In genomic region chr7:111082351-111082750, GRCh38 we compare ENCODE assay signal across 1 cellular context.
TF ChIP-seq lines count a peak whose summit lies in the region.

No MANE protein-coding gene starts in this region.

TF ChIP-seq in IMR-90, 13 proteins besides CTCF, POLR2A, EP300 and RAD21:
- TF ChIP-seq SMC3 (IDR thresholded peaks at IDR 0.05; ENCODE audit: low read depth, low read length), result no peak
- no peak for TF ChIP-seq MAZ (IDR thresholded peaks at IDR 0.05; ENCODE audit: borderline replicate concordance, low read depth, low read length)
- no peak for TF ChIP-seq USF2 (IDR thresholded peaks at IDR 0.05; ENCODE audit: low read depth, low read length)
- no peak for TF ChIP-seq CHD1 (IDR thresholded peaks at IDR 0.05; ENCODE audit: low read depth, low read length)
- TF ChIP-seq ELK1 (IDR thresholded peaks at IDR 0.05; ENCODE audit: borderline replicate concordance, low read depth, low read length), result no peak
